ENCODE assay signal across 20 cellular contexts in genomic region chr9:130669965-130670364, GRCh38. TPM values are rescaled to one million over a fixed set of nuclear protein-coding genes. Genes with fewer than 3 reads are reported as not detected.
A peak's percentile ranks its signal among the peaks of the same experiment; 100 is the strongest.
DNase-seq lines count a peak whose midpoint lies in the region; ATAC-seq and TF ChIP-seq lines count a peak whose summit lies in the region.
"Had no signal": no experiment of that assay in that cellular context is flagged by ENCODE, and none has a peak within 500 bp of the region (broad histone marks: within the 10 kb centered on the region; RNA-seq: fewer than 3 reads in every experiment).

No MANE protein-coding gene starts in this region.

- peaks cover 20% of the 10 kb centered on the region for H3F3A ChIP-seq in neural progenitor cell (ENCODE audit: low read depth)

- CTCF ChIA-PET in HEK293 (lab: Yijun Ruan, JAX) = interaction anchor here (0.8 to 0.9 kb wide), 3 partner anchors 10 to 182 kb away, joined by 3 to 4 read pairs (median 3); no protein-coding TSS in a partner anchor

- peaks cover 54% of the 10 kb centered on the region for H3K27me3 Mint-ChIP-seq in neural progenitor cell (ENCODE audit: insufficient read depth, low read depth)

- no peaks in the 10 kb centered on the region for H3K9me3 ChIP-seq in right atrium auricular region
- no peaks in the 10 kb centered on the region for H3K9me3 ChIP-seq in HEK293 (ENCODE audit: control insufficient read depth, insufficient read depth, low read depth, low read length)
- no peaks in the 10 kb centered on the region for H3K9me3 ChIP-seq in neural progenitor cell (ENCODE audit: low read depth)
- H3K9me3 ChIP-seq: BLaER1 treated with 17β-estradiol and CSF1 and Interleukin-3, amounts not matched to agents 10 nM and 100 nM had no signal

- intact Hi-C loops in Right ventricle myocardium inferior (cut with DNase I) = no loop called here

- no peak for ATAC-seq in Right ventricle myocardium inferior
- no peak for ATAC-seq in GM19035 (IDR thresholded peaks at IDR 0.05; ENCODE audit: unreplicated experiment)
- ATAC-seq: CD8-positive, alpha-beta T cell had no signal

- peaks cover 23% of the 10 kb centered on the region for H4K20me1 ChIP-seq in neural progenitor cell (ENCODE audit: low read depth)

- TF ChIP-seq CTCF in right atrium auricular region (IDR thresholded peaks at IDR 0.05) (no peak), HEK293 (tag by site-specific recombination; IDR thresholded peaks at IDR 0.05) (no peak), neural progenitor cell (IDR thresholded peaks at IDR 0.05) (no peak)

- POLR2A ChIA-PET in HEK293 (lab: Yijun Ruan, JAX) = no interaction called here

- H3K4me2 ChIP-seq in neural progenitor cell = no peak overlapping the region
- H3K4me2 ChIP-seq: BLaER1 treated with 17β-estradiol and CSF1 and Interleukin-3, amounts not matched to agents 10 nM and 100 nM had no signal

- H3K27ac Mint-ChIP-seq in neural progenitor cell = no peak overlapping the region
- H3K27ac Mint-ChIP-seq: B cell; CD8-positive, alpha-beta T cell; H9 had no signal

- H3K27me3 ChIP-seq in right atrium auricular region (peaks cover 19% of the 10 kb centered on the region in 2 donors), neural progenitor cell (peaks cover 81% of the 10 kb centered on the region)

- H3K4me1 Mint-ChIP-seq in neural progenitor cell = peaks cover 22% of the 10 kb centered on the region

- H3K36me3 ChIP-seq in right atrium auricular region (no peaks in the 10 kb centered on the region), HEK293 (ENCODE audit: control insufficient read depth in 2 of 2, insufficient read depth in 1 of 2, low read length in 2 of 2) (no peaks in the 10 kb centered on the region), neural progenitor cell (no peaks in the 10 kb centered on the region)
- H3K36me3 ChIP-seq: BLaER1 treated with 17β-estradiol and CSF1 and Interleukin-3, amounts not matched to agents 10 nM and 100 nM had no signal

- no peaks in the 10 kb centered on the region for H3K79me2 ChIP-seq in neural progenitor cell (ENCODE audit: low read depth)

- H3K27ac ChIP-seq in right atrium auricular region (no peak overlapping the region), HEK293 (ENCODE audit: extremely low read depth, low read depth, low read length) (no peak overlapping the region), neural progenitor cell (no peak overlapping the region)
- H3K27ac ChIP-seq: BLaER1 treated with 17β-estradiol and CSF1 and Interleukin-3, amounts not matched to agents 10 nM and 100 nM; HL-60 had no signal

- H2AFZ ChIP-seq in neural progenitor cell (replicated peaks) = no peak overlapping the region

- H3K4me3 ChIP-seq in right atrium auricular region = no peak overlapping the region
- H3K4me3 ChIP-seq in HEK293 (ENCODE audit: low read depth, low read length) = no peak overlapping the region
- H3K4me3 ChIP-seq in neural progenitor cell = no peak overlapping the region
- H3K4me3 ChIP-seq: BLaER1 treated with 17β-estradiol and CSF1 and Interleukin-3, amounts not matched to agents 10 nM and 100 nM; K562 had no signal

- H3K4me3 Mint-ChIP-seq in neural progenitor cell = peak overlapping the region; percentile 43
- H3K4me3 Mint-ChIP-seq: B cell; CD8-positive, alpha-beta T cell; H9 had no signal

- no peak overlapping the region for H3K9ac ChIP-seq in neural progenitor cell
- H3K9ac ChIP-seq: BLaER1 treated with 17β-estradiol and CSF1 and Interleukin-3, amounts not matched to agents 10 nM and 100 nM had no signal

- H3K36me3 Mint-ChIP-seq in neural progenitor cell = peaks cover 3% of the 10 kb centered on the region
- H3K36me3 Mint-ChIP-seq: CD8-positive, alpha-beta T cell had no signal

- H3K9me3 Mint-ChIP-seq in neural progenitor cell = peaks cover 4% of the 10 kb centered on the region
- H3K9me3 Mint-ChIP-seq: CD8-positive, alpha-beta T cell; H9 had no signal

- DNase-seq in Right ventricle myocardium inferior (ENCODE audit: missing footprints) (peak; percentile 15), right atrium auricular region (ENCODE audit: low spot score) (no peak), neural progenitor cell (ENCODE audit: low spot score) (no peak), activated gamma-delta T cell (lab: John Stamatoyannopoulos, UW) (no peak), KBM-7 (no peak)
- DNase-seq: Calu3; CD8-positive, alpha-beta T cell; DMS 273 treated with DMSO at 0.1 percent for 48 hours; DMS53; GDM1; GOT3; H9 had no signal

- in situ Hi-C loops in KBM-7 (cut with MboI; ENCODE audit: low pct_unique_long_range_greater_than_20kb, low sequenced_read_pairs) = loop anchor here (10.0 kb wide), 1 partner anchor 215 kb away; no protein-coding TSS in a partner anchor

- H3K4me1 ChIP-seq in right atrium auricular region (peaks cover 0 to 17% of the 10 kb centered on the region in 2 donors), HEK293 (ENCODE audit: control insufficient read depth, insufficient read depth, low read length) (no peaks in the 10 kb centered on the region), neural progenitor cell (peaks cover 19% of the 10 kb centered on the region)

TF ChIP-seq in HEK293, 187 proteins besides CTCF, POLR2A, EP300 and RAD21:
- TF ChIP-seq ZNF501 (tag by site-specific recombination; IDR thresholded peaks at IDR 0.05) (no peak), GLIS2 (tag by site-specific recombination; IDR thresholded peaks at IDR 0.05) (peak; percentile 36; the same call in 1 of the 2 replicates), GLIS1 (tag by site-specific recombination; IDR thresholded peaks at IDR 0.05) (peak; percentile 89)

RNA-seq across cellular contexts. Expression of gene PRDM12, which starts 5.6 kb away (rescaled TPM):
- not detected for total RNA-seq in Right ventricle myocardium inferior
- not detected for total RNA-seq in right atrium auricular region
- not detected in 2 replicates for total RNA-seq in neural progenitor cell (ENCODE audit: low replicate concordance)
- total RNA-seq: A172; B cell; Calu3; CD8-positive, alpha-beta T cell; Daoy; H9 had no signal

RNA-seq across cellular contexts. Expression of gene EXOSC2, which starts 23.6 kb away (rescaled TPM):
- total RNA-seq in Right ventricle myocardium inferior (11.2 TPM), right atrium auricular region (10 to 100 TPM in 1 of 2 donors, 1 to 10 TPM in 1; 7.3 to 15.9 TPM), neural progenitor cell (ENCODE audit: low replicate concordance) (59.1 and 75.5 TPM in 2 replicates)
